In genomic region chr11:65182258-65183170, GRCh38 we compare ENCODE assay signal across 8 cellular contexts. TPM values are rescaled to one million over a fixed set of nuclear protein-coding genes. Genes with fewer than 3 reads are reported as not detected.
A peak's percentile ranks its signal among the peaks of the same experiment; 100 is the strongest.
DNase-seq lines count a peak whose midpoint lies in the region; ATAC-seq and TF ChIP-seq lines count a peak whose summit lies in the region.

No MANE protein-coding gene starts in this region.

- no peaks in the 10 kb centered on the region for H3K27me3 ChIP-seq in thoracic aorta (replicated peaks; ENCODE audit: insufficient read depth)

- peaks cover 24% of the 10 kb centered on the region for H3K36me3 ChIP-seq in thoracic aorta

- peak overlapping the region; percentile 84 for H3K4me3 Mint-ChIP-seq in activated CD4-positive, alpha-beta T cell treated with anti-CD3 and anti-CD28 coated beads, Interleukin-2, amount 10 ng/mL, durations not matched to agents 7 days and 5 days

- peaks cover 23% of the 10 kb centered on the region for H3K36me3 Mint-ChIP-seq in activated CD4-positive, alpha-beta T cell treated with anti-CD3 and anti-CD28 coated beads, Interleukin-2, amount 10 ng/mL, durations not matched to agents 7 days and 5 days (ENCODE audit: low read depth)

- peak overlapping the region; percentile 80 for H3K27ac Mint-ChIP-seq in activated CD4-positive, alpha-beta T cell treated with anti-CD3 and anti-CD28 coated beads, Interleukin-2, amount 10 ng/mL, durations not matched to agents 7 days and 5 days

- H3K4me1 ChIP-seq in thoracic aorta (ENCODE audit: control insufficient read depth in 1 of 2, low read depth in 2 of 2), result peaks cover 15 to 26% of the 10 kb centered on the region in 2 donors

- no peak for DNase-seq in activated CD4-positive, alpha-beta T cell treated with anti-CD3 and anti-CD28 coated beads, Interleukin-2, amount 10 ng/mL, durations not matched to agents 7 days and 5 days
- no peak for DNase-seq in activated CD4-positive, alpha-beta T cell treated with anti-CD3 and anti-CD28 coated beads for 1 hour
- DNase-seq in NCI-H748 (lab: John Stamatoyannopoulos, UW; ENCODE audit: unreplicated experiment) (peak; percentile 70), caudate nucleus (lab: John Stamatoyannopoulos, UW) (peak in 17 of 61 donors; percentile 2 to 68 (median 23)), left lobe of liver (ENCODE audit: low spot score) (peak; percentile 46), thoracic aorta (ENCODE audit: low spot score) (no peak), HEK293T (ENCODE audit: extremely low spot score) (no peak), Kasumi-1 (lab: John Stamatoyannopoulos, UW) (no peak)

- H3K4me1 Mint-ChIP-seq in activated CD4-positive, alpha-beta T cell treated with anti-CD3 and anti-CD28 coated beads, Interleukin-2, amount 10 ng/mL, durations not matched to agents 7 days and 5 days, result peaks cover 21% of the 10 kb centered on the region

- peak overlapping the region; percentile 96 for H3K4me3 ChIP-seq in thoracic aorta

- no peaks in the 10 kb centered on the region for H3K9me3 Mint-ChIP-seq in activated CD4-positive, alpha-beta T cell treated with anti-CD3 and anti-CD28 coated beads, Interleukin-2, amount 10 ng/mL, durations not matched to agents 7 days and 5 days

- CTCF ChIA-PET in activated CD4-positive, alpha-beta T cell treated with anti-CD3 and anti-CD28 coated beads, Interleukin-2, amount 10 ng/mL, durations not matched to agents 7 days and 5 days (lab: Charles Lee), result interaction anchor here (1.2 to 1.9 kb wide), 5 partner anchors 13 to 65 kb away, joined by 3 to 9 read pairs (median 6); partner anchors contain the start of genes SPDYC and ZNHIT2
- CTCF ChIA-PET in HEK293T (lab: Yijun Ruan, JAX), result interaction anchor here (1.1 to 1.2 kb wide), 2 partner anchors 23 to 70 kb away, joined by 3 to 5 read pairs; no protein-coding TSS in a partner anchor

- no peak for TF ChIP-seq CTCF in thoracic aorta (IDR thresholded peaks at IDR 0.05)

- ATAC-seq in left lobe of liver (peak; percentile 25), thoracic aorta (ENCODE audit: insufficient number of reproducible peaks, low FRiP score, low read depth) (no peak)

- POLR2A ChIA-PET in activated CD4-positive, alpha-beta T cell treated with anti-CD3 and anti-CD28 coated beads, Interleukin-2, amount 10 ng/mL, durations not matched to agents 7 days and 5 days (lab: Charles Lee), result no interaction called here
- POLR2A ChIA-PET in HEK293T (lab: Yijun Ruan, JAX), result interaction anchor here (0.6 to 4.0 kb wide), 9 partner anchors 47 to 80 kb away, joined by 3 to 27 read pairs (median 7); partner anchors contain the start of genes FAU, MRPL49, POLA2 and SYVN1

- no peaks in the 10 kb centered on the region for H3K9me3 ChIP-seq in thoracic aorta

- peak overlapping the region; percentile 76 for H3K27ac ChIP-seq in caudate nucleus (ENCODE audit: low read depth, low read length)
- H3K27ac ChIP-seq in thoracic aorta, result peak overlapping the region; percentile 89

- peaks cover 10% of the 10 kb centered on the region for H3K27me3 Mint-ChIP-seq in activated CD4-positive, alpha-beta T cell treated with anti-CD3 and anti-CD28 coated beads, Interleukin-2, amount 10 ng/mL, durations not matched to agents 7 days and 5 days

TF ChIP-seq in HEK293T, 16 proteins besides CTCF, POLR2A, EP300 and RAD21:
- TF ChIP-seq LEF1 (IDR thresholded peaks at IDR 0.05; ENCODE audit: borderline replicate concordance) (no peak), SUZ12 (IDR thresholded peaks at IDR 0.05) (no peak), ARNT (IDR thresholded peaks at IDR 0.05) (no peak)

RNA-seq across cellular contexts. Expression of gene CAPN1, which starts 0.8 kb away (rescaled TPM):
- 100 to 1,000 TPM; 192 to 207 TPM for total RNA-seq in activated CD4-positive, alpha-beta T cell treated with anti-CD3 and anti-CD28 coated beads, Interleukin-2, amount 10 ng/mL, durations not matched to agents 7 days and 5 days
- total RNA-seq in left lobe of liver (81.0 TPM), thoracic aorta (100 to 1,000 TPM; 168 to 203 TPM)

RNA-seq across cellular contexts. Expression of gene SPDYC, which starts 12.5 kb away (rescaled TPM):
- total RNA-seq in activated CD4-positive, alpha-beta T cell treated with anti-CD3 and anti-CD28 coated beads, Interleukin-2, amount 10 ng/mL, durations not matched to agents 7 days and 5 days, result not detected
- total RNA-seq in left lobe of liver (1.2 TPM), thoracic aorta (not detected)

RNA-seq across cellular contexts. Expression of gene SYVN1, which starts 48.2 kb away (rescaled TPM):
- total RNA-seq in activated CD4-positive, alpha-beta T cell treated with anti-CD3 and anti-CD28 coated beads, Interleukin-2, amount 10 ng/mL, durations not matched to agents 7 days and 5 days, result 10 to 100 TPM; 40.5 to 42.2 TPM
- 110 TPM for total RNA-seq in left lobe of liver
- 10 to 100 TPM; 73.1 to 78.0 TPM for total RNA-seq in thoracic aorta

Comparison
In these comparisons a context has a peak if more than half of its experiments do, and no peak if none do; other contexts are left out.
1. DNase-seq: peak in NCI-H748 (single experiment) and left lobe of liver (single experiment); none in activated CD4-positive, alpha-beta T cell treated with anti-CD3 and anti-CD28 coated beads, Interleukin-2, amount 10 ng/mL, durations not matched to agents 7 days and 5 days (single experiment), activated CD4-positive, alpha-beta T cell treated with anti-CD3 and anti-CD28 coated beads for 1 hour (single experiment), thoracic aorta (single experiment), HEK293T (single experiment) and Kasumi-1 (0 of 2).